In genomic region chr15:76844096-76844495, GRCh38 we compare ENCODE assay signal across 21 cellular contexts.
DNase-seq lines count a peak whose midpoint lies in the region; TF ChIP-seq lines count a peak whose summit lies in the region.
"Had no signal": no experiment of that assay in that cellular context is flagged by ENCODE, and none has a peak within 500 bp of the region (broad histone marks: within the 10 kb centered on the region; RNA-seq: fewer than 3 reads in every experiment).

No MANE protein-coding gene starts in this region.

- DNase-seq in DMS53 (lab: John Stamatoyannopoulos, UW) (peak; percentile 16), DMS53 treated with DMSO at 0.1 percent for 48 hours (lab: John Stamatoyannopoulos, UW; ENCODE audit: unreplicated experiment) (no peak), adipocyte (ENCODE audit: low read depth) (peak; percentile 27), fibroblast of peridontal ligament (ENCODE audit: extremely low read depth) (peak; percentile 45), stromal cell of bone marrow (ENCODE audit: low read depth) (peak; percentile 21), HEK293T (ENCODE audit: extremely low spot score) (no peak), amniotic stem cell (lab: John Stamatoyannopoulos, UW) (no peak), SHP77 treated with DMSO at 0.1 percent for 48 hours (lab: John Stamatoyannopoulos, UW) (no peak)
- DNase-seq: activated CD4-positive, alpha-beta T cell treated with anti-CD3 and anti-CD28 coated beads, Interleukin-2, amount 10 ng/mL, durations not matched to agents 7 days and 5 days; activated naive CD8-positive, alpha-beta T cell treated with anti-CD3 and anti-CD28 coated beads, Interleukin-2, amount 50 U/mL, for 24 hours; Calu3; central memory CD4-positive, alpha-beta T cell; effector CD4-positive, alpha-beta T cell; heart left ventricle; left lung; NCI-H748 treated with DMSO at 0.1 percent for 48 hours; OCI-M1; SHP77; stimulated activated naive CD8-positive, alpha-beta T cell treated with anti-CD3 and anti-CD28 coated beads, Interleukin-15, Interleukin-2, amounts not matched to agents 100 U/mL and 50 U/mL, for 24 hours; T-helper 1 cell; transverse colon had no signal

- CTCF ChIA-PET in HEK293T (lab: Yijun Ruan, JAX): no interaction called here

- H3K4me1 ChIP-seq in adipocyte (ENCODE audit: control insufficient read depth, insufficient read depth, low read length): no peaks in the 10 kb centered on the region
- H3K4me1 ChIP-seq: left lung had no signal

- no peaks in the 10 kb centered on the region for H3K9me3 ChIP-seq in adipocyte (ENCODE audit: control insufficient read depth, low read length)
- H3K9me3 ChIP-seq: left lung, transverse colon had no signal

- H3K4me3 ChIP-seq in adipocyte (ENCODE audit: low read length): no peak overlapping the region
- H3K4me3 ChIP-seq: heart left ventricle, left lung, transverse colon had no signal

- H3K27me3 ChIP-seq in adipocyte (replicated peaks; ENCODE audit: control insufficient read depth, insufficient read depth, low read length): no peaks in the 10 kb centered on the region
- H3K27me3 ChIP-seq: heart left ventricle, left lung, transverse colon had no signal

- H3K36me3 ChIP-seq in adipocyte (ENCODE audit: control insufficient read depth, insufficient read depth, low read length, severe bottlenecking): no peaks in the 10 kb centered on the region
- H3K36me3 ChIP-seq: transverse colon had no signal

- POLR2A ChIA-PET in HEK293T (lab: Yijun Ruan, JAX): no interaction called here

- no peak overlapping the region for H3K9ac ChIP-seq in adipocyte (ENCODE audit: low read length)

TF ChIP-seq in HEK293T, 16 proteins besides CTCF, POLR2A, EP300 and RAD21:
- TF ChIP-seq LEF1 (IDR thresholded peaks at IDR 0.05; ENCODE audit: borderline replicate concordance): no peak
- TF ChIP-seq TARDBP (IDR thresholded peaks at IDR 0.05): no peak
- TF ChIP-seq SUZ12 (IDR thresholded peaks at IDR 0.05): no peak
- TF ChIP-seq NFRKB (IDR thresholded peaks at IDR 0.05): no peak
- no peak for TF ChIP-seq ZNF384 (IDR thresholded peaks at IDR 0.05)
- TF ChIP-seq FOXM1 (IDR thresholded peaks at IDR 0.05; ENCODE audit: borderline replicate concordance): no peak
- no peak for TF ChIP-seq BHLHE40 (IDR thresholded peaks at IDR 0.05; ENCODE audit: borderline replicate concordance)
- TF ChIP-seq ARNT (IDR thresholded peaks at IDR 0.05): no peak
- TF ChIP-seq CTBP1 (IDR thresholded peaks at IDR 0.05; ENCODE audit: borderline replicate concordance): no peak
- TF ChIP-seq FOXK2 (IDR thresholded peaks at IDR 0.05): no peak
- no peak for TF ChIP-seq L3MBTL2 (conservative IDR thresholded peaks at IDR 0.05)
- no peak for TF ChIP-seq PKNOX1 (IDR thresholded peaks at IDR 0.05)

Comparison
In these comparisons a context has a peak if more than half of its experiments do, and no peak if none do; other contexts are left out.
1. DNase-seq: peak in DMS53 (single experiment), adipocyte (single experiment), fibroblast of peridontal ligament (single experiment) and stromal cell of bone marrow (single experiment); none in DMS53 treated with DMSO at 0.1 percent for 48 hours (single experiment), HEK293T (single experiment), amniotic stem cell (single experiment) and SHP77 treated with DMSO at 0.1 percent for 48 hours (single experiment).